15 cellular contexts compared by ENCODE assay signal in the genomic region with DNA sequence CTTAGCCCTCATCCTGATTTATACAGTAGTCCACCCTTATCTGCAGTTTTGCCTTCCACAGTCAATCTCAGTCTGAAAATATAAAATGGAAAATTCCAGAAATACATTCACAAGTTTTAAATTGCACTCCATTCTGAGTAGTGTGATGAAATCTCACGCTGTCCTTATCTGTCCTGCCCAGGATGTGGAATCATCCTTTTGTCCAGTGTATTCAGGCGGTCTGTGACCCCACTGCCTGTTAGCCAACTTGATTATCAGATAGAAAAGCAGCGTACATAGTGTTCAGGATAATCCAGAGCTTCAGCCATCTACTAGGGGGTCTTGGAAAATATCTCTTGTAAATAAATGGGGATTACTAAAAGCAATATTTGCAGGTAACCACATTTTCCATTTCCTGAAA.
DNase-seq lines count a peak whose midpoint lies in the region; ATAC-seq, FAIRE-seq and TF ChIP-seq lines count a peak whose summit lies in the region.
"Had no signal": no experiment of that assay in that cellular context is flagged by ENCODE, and none has a peak within 500 bp of the region (broad histone marks: within the 10 kb centered on the region; RNA-seq: fewer than 3 reads in every experiment).

No MANE protein-coding gene starts in this region.

- WGBS in GM12878 (ENCODE audit: insufficient coverage, insufficient replicate concordance, low lambda C conversion rate, missing lambda C conversion rate): 0% methylated on average over 3 of the region's 3 CpGs
- WGBS in endodermal cell (ENCODE audit: insufficient coverage in 1 of 2, insufficient read length in 1 of 2), 2 experiments: 88 to 96% methylated on average over 1 to 3 of the region's 3 CpGs

- H3K9ac ChIP-seq in GM12878 (ENCODE audit: control insufficient read depth, insufficient read depth, low read length) (no peak overlapping the region), endodermal cell (ENCODE audit: extremely low read depth, low read length, poor library complexity, severe bottlenecking) (no peak overlapping the region)
- H3K9ac ChIP-seq: BLaER1 treated with 17β-estradiol and CSF1 and Interleukin-3, amounts not matched to agents 10 nM and 100 nM; GM23248 had no signal

- H3K9me3 Mint-ChIP-seq in endodermal cell: peaks cover 2% of the 10 kb centered on the region
- H3K9me3 Mint-ChIP-seq in activated T-helper 1 cell treated with anti-CD3 and anti-CD28 coated beads, Interleukin-12 subunit alpha, Interleukin-12 subunit beta, Interleukin-2, Interleukin-4 antibody, amounts not matched to agents 30 ng/mL and 10 ng/mL and 1 ng/mL, durations not matched to agents 14 hours and 24 hours and 36 hours: peaks cover 7% of the 10 kb centered on the region

- POLR2A ChIA-PET in GM12878 (lab: Charles Lee): interaction anchor here (0.8 kb wide), 1 partner anchor 13 kb away, joined by 3 read pairs; no protein-coding TSS in a partner anchor

- TF ChIP-seq CTCF in GM12878 (IDR thresholded peaks at IDR 0.05 in 2 of 3, conservative IDR thresholded peaks at IDR 0.05 in 1 of 3; ENCODE audit: control insufficient read depth in 2 of 3, extremely low read depth in 1 of 3, insufficient read depth in 1 of 3, low read depth in 3 of 3, low read length in 3 of 3): no peak
- no peak for TF ChIP-seq CTCF in fibroblast of pulmonary artery (IDR thresholded peaks at IDR 0.05; ENCODE audit: low read length, missing control alignments)
- no peak for TF ChIP-seq CTCF in endodermal cell (conservative IDR thresholded peaks at IDR 0.05)

- CTCF ChIA-PET in GM12878 (lab: Yijun Ruan, JAX): interaction anchor here (2.0 kb wide), 1 partner anchor 9 kb away, joined by 8 read pairs; no protein-coding TSS in a partner anchor

- H2AFZ ChIP-seq in GM12878 (ENCODE audit: control insufficient read depth, low read depth, low read length): no peak overlapping the region
- H2AFZ ChIP-seq: GM23248 had no signal

- no peak for TF ChIP-seq EP300 in GM12878 (IDR thresholded peaks at IDR 0.05; ENCODE audit: borderline replicate concordance in 1 of 2, control insufficient read depth in 1 of 2, low read depth in 2 of 2, low read length in 2 of 2)

- intact Hi-C loops in GM12878 (cut with micrococcal nuclease; ENCODE audit: unreplicated experiment): no loop called here
- intact Hi-C loops in activated T-helper 1 cell treated with anti-CD3 and anti-CD28 coated beads, Interleukin-12 subunit alpha, Interleukin-12 subunit beta, Interleukin-2, Interleukin-4 antibody, amounts not matched to agents 30 ng/mL and 10 ng/mL and 1 ng/mL, durations not matched to agents 14 hours and 24 hours and 36 hours (cut with micrococcal nuclease): no loop called here

- H3K79me2 ChIP-seq in GM12878 (ENCODE audit: control insufficient read depth, insufficient read depth, low read length): no peaks in the 10 kb centered on the region

- H3K27ac ChIP-seq in GM12878 (ENCODE audit: control insufficient read depth, insufficient read depth): no peak overlapping the region
- no peak overlapping the region for H3K27ac ChIP-seq in endodermal cell (ENCODE audit: low read depth, low read length)
- H3K27ac ChIP-seq: BLaER1 treated with 17β-estradiol and CSF1 and Interleukin-3, amounts not matched to agents 10 nM and 100 nM; GM23248 had no signal

- no peak overlapping the region for H3K4me3 Mint-ChIP-seq in endodermal cell
- no peak overlapping the region for H3K4me3 Mint-ChIP-seq in activated T-helper 1 cell treated with anti-CD3 and anti-CD28 coated beads, Interleukin-12 subunit alpha, Interleukin-12 subunit beta, Interleukin-2, Interleukin-4 antibody, amounts not matched to agents 30 ng/mL and 10 ng/mL and 1 ng/mL, durations not matched to agents 14 hours and 24 hours and 36 hours
- H3K4me3 Mint-ChIP-seq: CD4-positive, CD25-positive, alpha-beta regulatory T cell had no signal

- RAD21 ChIA-PET in GM12878 (lab: Charles Lee; ENCODE audit: unreplicated experiment): interaction anchor here (0.9 to 3.2 kb wide), 4 partner anchors 9 to 53 kb away, joined by 4 to 26 read pairs (median 8); no protein-coding TSS in a partner anchor

- H3K4me1 Mint-ChIP-seq in endodermal cell: no peaks in the 10 kb centered on the region
- H3K4me1 Mint-ChIP-seq in activated T-helper 1 cell treated with anti-CD3 and anti-CD28 coated beads, Interleukin-12 subunit alpha, Interleukin-12 subunit beta, Interleukin-2, Interleukin-4 antibody, amounts not matched to agents 30 ng/mL and 10 ng/mL and 1 ng/mL, durations not matched to agents 14 hours and 24 hours and 36 hours (ENCODE audit: low read depth): no peaks in the 10 kb centered on the region
- H3K4me1 Mint-ChIP-seq: CD4-positive, CD25-positive, alpha-beta regulatory T cell had no signal

- TF ChIP-seq POLR2A in GM12878 (IDR thresholded peaks at IDR 0.05; ENCODE audit: low read depth, low read length): no peak

- no peaks in the 10 kb centered on the region for H4K20me1 ChIP-seq in GM12878 (ENCODE audit: control insufficient read depth, insufficient read depth)
- H4K20me1 ChIP-seq: BLaER1 treated with 17β-estradiol and CSF1 and Interleukin-3, amounts not matched to agents 10 nM and 100 nM had no signal

- H3K9me3 ChIP-seq in GM12878 (replicated peaks; ENCODE audit: control insufficient read depth, insufficient read depth, low read length) (no peaks in the 10 kb centered on the region), endodermal cell (ENCODE audit: control insufficient read depth, low read length) (no peaks in the 10 kb centered on the region)

- H3K27me3 ChIP-seq in GM12878 (replicated peaks in 1 of 2; ENCODE audit: control insufficient read depth in 2 of 2, insufficient read depth in 2 of 2, low read length in 1 of 2): no peaks in the 10 kb centered on the region
- H3K27me3 ChIP-seq in endodermal cell (ENCODE audit: control insufficient read depth, insufficient read depth, low read length, poor library complexity, severe bottlenecking): no peaks in the 10 kb centered on the region
- H3K27me3 ChIP-seq: BLaER1 treated with 17β-estradiol and CSF1 and Interleukin-3, amounts not matched to agents 10 nM and 100 nM had no signal

- H3K27me3 Mint-ChIP-seq in endodermal cell (ENCODE audit: insufficient read depth): no peaks in the 10 kb centered on the region
- H3K27me3 Mint-ChIP-seq in activated T-helper 1 cell treated with anti-CD3 and anti-CD28 coated beads, Interleukin-12 subunit alpha, Interleukin-12 subunit beta, Interleukin-2, Interleukin-4 antibody, amounts not matched to agents 30 ng/mL and 10 ng/mL and 1 ng/mL, durations not matched to agents 14 hours and 24 hours and 36 hours (ENCODE audit: insufficient read depth): no peaks in the 10 kb centered on the region
- H3K27me3 Mint-ChIP-seq: CD4-positive, CD25-positive, alpha-beta regulatory T cell had no signal

- H3K27ac Mint-ChIP-seq in endodermal cell: no peak overlapping the region
- H3K27ac Mint-ChIP-seq in activated T-helper 1 cell treated with anti-CD3 and anti-CD28 coated beads, Interleukin-12 subunit alpha, Interleukin-12 subunit beta, Interleukin-2, Interleukin-4 antibody, amounts not matched to agents 30 ng/mL and 10 ng/mL and 1 ng/mL, durations not matched to agents 14 hours and 24 hours and 36 hours: no peak overlapping the region
- H3K27ac Mint-ChIP-seq: CD4-positive, CD25-positive, alpha-beta regulatory T cell had no signal

- ATAC-seq in GM12878: no peak
- ATAC-seq: HCT116 had no signal

- FAIRE-seq in GM12878 (lab: Jason Lieb, UNC): no peak
- FAIRE-seq: GM12891, H54 had no signal

- no peak for TF ChIP-seq RAD21 in GM12878 (IDR thresholded peaks at IDR 0.05; ENCODE audit: insufficient read depth, low read depth, low read length)

- no peaks in the 10 kb centered on the region for H3K36me3 Mint-ChIP-seq in endodermal cell (ENCODE audit: low read depth)
- H3K36me3 Mint-ChIP-seq in activated T-helper 1 cell treated with anti-CD3 and anti-CD28 coated beads, Interleukin-12 subunit alpha, Interleukin-12 subunit beta, Interleukin-2, Interleukin-4 antibody, amounts not matched to agents 30 ng/mL and 10 ng/mL and 1 ng/mL, durations not matched to agents 14 hours and 24 hours and 36 hours (ENCODE audit: low read depth): no peaks in the 10 kb centered on the region
- H3K36me3 Mint-ChIP-seq: CD4-positive, CD25-positive, alpha-beta regulatory T cell had no signal

- in situ Hi-C loops in GM12878 (cut with MboI) (no loop called here), KBM-7 (cut with MboI; ENCODE audit: low pct_unique_long_range_greater_than_20kb, low sequenced_read_pairs) (no loop called here)

- DNase-seq in NCI-H226: peak; percentile 60
- DNase-seq in RPMI7951 (ENCODE audit: low read depth): peak; percentile 50
- no peak for DNase-seq in GM12878 (ENCODE audit: low read depth, low spot score)
- peak; percentile 56 for DNase-seq in fibroblast of pulmonary artery (ENCODE audit: low read depth)
- no peak for DNase-seq in endodermal cell
- no peak for DNase-seq in activated T-helper 1 cell treated with anti-CD3 and anti-CD28 coated beads, Interleukin-12 subunit alpha, Interleukin-12 subunit beta, Interleukin-2, Interleukin-4 antibody, amounts not matched to agents 30 ng/mL and 10 ng/mL and 1 ng/mL, durations not matched to agents 14 hours and 24 hours and 36 hours (ENCODE audit: low spot score)
- no peak for DNase-seq in islet precursor cell
- DNase-seq in KBM-7: no peak
- DNase-seq: ACHN; CD4-positive, CD25-positive, alpha-beta regulatory T cell; GM23248 had no signal

- SMC1A ChIA-PET in GM12878 (lab: Charles Lee; ENCODE audit: uncharacterized antibody, unreplicated experiment): interaction anchor here (0.5 to 2.9 kb wide), 8 partner anchors 8 to 194 kb away, joined by 3 to 12 read pairs (median 6); no protein-coding TSS in a partner anchor

- no peak overlapping the region for H3K4me2 ChIP-seq in GM12878 (ENCODE audit: control insufficient read depth, insufficient read depth)

- H3K36me3 ChIP-seq in GM12878 (ENCODE audit: control insufficient read depth in 2 of 2, insufficient read depth in 2 of 2, low read length in 1 of 2) (no peaks in the 10 kb centered on the region), endodermal cell (ENCODE audit: control insufficient read depth, insufficient read depth, low read length) (no peaks in the 10 kb centered on the region)
- H3K36me3 ChIP-seq: BLaER1 treated with 17β-estradiol and CSF1 and Interleukin-3, amounts not matched to agents 10 nM and 100 nM had no signal

- H3K4me1 ChIP-seq in GM12878 (ENCODE audit: control insufficient read depth, insufficient read depth, low read length) (no peaks in the 10 kb centered on the region), endodermal cell (ENCODE audit: control insufficient read depth, insufficient read depth, low read length) (no peaks in the 10 kb centered on the region)

- BruUV-seq in GM12878 (replicated peaks; lab: Mats Ljungman, UMichigan): TSS peak; percentile 73

- H3K4me3 ChIP-seq in GM12878: no peak overlapping the region
- no peak overlapping the region for H3K4me3 ChIP-seq in fibroblast of pulmonary artery (replicated peaks; ENCODE audit: low read depth, low read length)
- H3K4me3 ChIP-seq in endodermal cell (ENCODE audit: low read length): no peak overlapping the region
- H3K4me3 ChIP-seq: BLaER1 treated with 17β-estradiol and CSF1 and Interleukin-3, amounts not matched to agents 10 nM and 100 nM; GM23248 had no signal

TF ChIP-seq in GM12878, 131 proteins besides CTCF, POLR2A, EP300 and RAD21 (continues in another document):
- TF ChIP-seq YY1 (IDR thresholded peaks at IDR 0.05; ENCODE audit: low read depth, low read length) (no peak), CBX5 (IDR thresholded peaks at IDR 0.05; ENCODE audit: low read depth) (no peak), SMAD1 (IDR thresholded peaks at IDR 0.05; ENCODE audit: low read depth, partially characterized antibody) (no peak)

Comparison
In these comparisons a context has a peak if more than half of its experiments do, and no peak if none do; other contexts are left out.
1. DNase-seq: peak in NCI-H226 (single experiment), RPMI7951 (single experiment) and fibroblast of pulmonary artery (single experiment); none in GM12878 (single experiment), endodermal cell (single experiment), activated T-helper 1 cell treated with anti-CD3 and anti-CD28 coated beads, Interleukin-12 subunit alpha, Interleukin-12 subunit beta, Interleukin-2, Interleukin-4 antibody, amounts not matched to agents 30 ng/mL and 10 ng/mL and 1 ng/mL, durations not matched to agents 14 hours and 24 hours and 36 hours (single experiment), islet precursor cell (single experiment) and KBM-7 (single experiment).